In genomic region chr1:234613992-234614584, GRCh38 we compare ENCODE assay signal across 9 cellular contexts. TPM values are rescaled to one million over a fixed set of nuclear protein-coding genes. Genes with fewer than 3 reads are reported as not detected.
DNase-seq lines count a peak whose midpoint lies in the region; ATAC-seq and TF ChIP-seq lines count a peak whose summit lies in the region.
"Had no signal": no experiment of that assay in that cellular context is flagged by ENCODE, and none has a peak within 500 bp of the region (broad histone marks: within the 10 kb centered on the region; RNA-seq: fewer than 3 reads in every experiment).

No MANE protein-coding gene starts in this region.

- peak overlapping the region; percentile 61; the same call in 1 of the 2 replicates for H3K9ac ChIP-seq in PC-3 (ENCODE audit: low read length)
- H3K9ac ChIP-seq: neural progenitor cell had no signal

- no peaks in the 10 kb centered on the region for H3K27me3 ChIP-seq in CD8-positive, alpha-beta memory T cell (ENCODE audit: insufficient read depth, low read length, poor library complexity, severe bottlenecking)
- H3K27me3 ChIP-seq in PC-3 (ENCODE audit: low read length): no peaks in the 10 kb centered on the region
- no peaks in the 10 kb centered on the region for H3K27me3 ChIP-seq in effector memory CD4-positive, alpha-beta T cell (replicated peaks; ENCODE audit: control insufficient read depth, insufficient read depth, low read length, poor library complexity, severe bottlenecking)
- H3K27me3 ChIP-seq: neural progenitor cell had no signal

- no peaks in the 10 kb centered on the region for H3K36me3 ChIP-seq in CD8-positive, alpha-beta memory T cell (ENCODE audit: insufficient read depth, low read length)
- no peaks in the 10 kb centered on the region for H3K36me3 ChIP-seq in PC-3 (ENCODE audit: low read depth, low read length)
- no peaks in the 10 kb centered on the region for H3K36me3 ChIP-seq in effector memory CD4-positive, alpha-beta T cell (ENCODE audit: control insufficient read depth, insufficient read depth, low read length)
- H3K36me3 ChIP-seq: neural progenitor cell had no signal

- peaks cover 34% of the 10 kb centered on the region for H3K4me1 ChIP-seq in CD8-positive, alpha-beta memory T cell (ENCODE audit: insufficient read depth, low read length)
- H3K4me1 ChIP-seq in PC-3 (ENCODE audit: insufficient read depth, low read length): peaks cover 48% of the 10 kb centered on the region
- H3K4me1 ChIP-seq in effector memory CD4-positive, alpha-beta T cell (ENCODE audit: control insufficient read depth, insufficient read depth, low read length, poor library complexity, severe bottlenecking): peaks cover 24% of the 10 kb centered on the region

- no peak overlapping the region for H3K4me3 Mint-ChIP-seq in CD8-positive, alpha-beta memory T cell
- no peak overlapping the region for H3K4me3 Mint-ChIP-seq in osteocyte (ENCODE audit: unreplicated experiment)
- H3K4me3 Mint-ChIP-seq: neural progenitor cell had no signal

- H3K9me2 ChIP-seq in PC-3 (replicated peaks; ENCODE audit: low read length): no peaks in the 10 kb centered on the region

- peak overlapping the region in 6 of 8 donors; percentile 15 to 100 (median 99) for H3K27ac Mint-ChIP-seq in CD8-positive, alpha-beta memory T cell
- H3K27ac Mint-ChIP-seq in osteocyte (ENCODE audit: unreplicated experiment): peak overlapping the region; percentile 99
- H3K27ac Mint-ChIP-seq: neural progenitor cell had no signal

- intact Hi-C loops in PC-3 (cut with micrococcal nuclease): loop anchor here (2.0 to 10.0 kb wide), 3 partner anchors 81 to 363 kb away; no protein-coding TSS in a partner anchor

- H3K36me3 Mint-ChIP-seq in CD8-positive, alpha-beta memory T cell: peaks cover 0 to 6% (median 0%) of the 10 kb centered on the region in 3 donors
- H3K36me3 Mint-ChIP-seq in osteocyte (ENCODE audit: unreplicated experiment): no peaks in the 10 kb centered on the region

- POLR2A ChIA-PET in CD8-positive, alpha-beta memory T cell (lab: Charles Lee): interaction anchor here (5.5 kb wide), 1 partner anchor 13 kb away, joined by 101 read pairs; no protein-coding TSS in a partner anchor
- POLR2A ChIA-PET in PC-3 (lab: Charles Lee; ENCODE audit: unreplicated experiment): no interaction called here

- H3K4me3 ChIP-seq in CD8-positive, alpha-beta memory T cell (ENCODE audit: low read length): no peak overlapping the region
- no peak overlapping the region for H3K4me3 ChIP-seq in PC-3 (ENCODE audit: low read length)
- H3K4me3 ChIP-seq in effector memory CD4-positive, alpha-beta T cell (ENCODE audit: insufficient read depth, low read depth, low read length, poor library complexity, severe bottlenecking): no peak overlapping the region
- H3K4me3 ChIP-seq: neural progenitor cell had no signal

- H3K9me3 ChIP-seq in CD8-positive, alpha-beta memory T cell (ENCODE audit: low read length): no peaks in the 10 kb centered on the region
- H3K9me3 ChIP-seq in PC-3 (ENCODE audit: low read length): no peaks in the 10 kb centered on the region
- H3K9me3 ChIP-seq in effector memory CD4-positive, alpha-beta T cell (ENCODE audit: control insufficient read depth, low read length): no peaks in the 10 kb centered on the region

- H3F3A ChIP-seq in PC-3 (ENCODE audit: low read length, unreplicated experiment): no peaks in the 10 kb centered on the region

- H3K79me2 ChIP-seq in PC-3 (ENCODE audit: low read length): peaks cover 2% of the 10 kb centered on the region

- peaks cover 0 to 2% (median 0%) of the 10 kb centered on the region in 5 donors for H3K9me3 Mint-ChIP-seq in CD8-positive, alpha-beta memory T cell
- H3K9me3 Mint-ChIP-seq in osteocyte (ENCODE audit: unreplicated experiment): no peaks in the 10 kb centered on the region

- H3K4me2 ChIP-seq in PC-3 (ENCODE audit: low read length): peak overlapping the region; percentile 87
- H3K4me2 ChIP-seq: neural progenitor cell had no signal

- H3K27me3 Mint-ChIP-seq in CD8-positive, alpha-beta memory T cell: peaks cover 2 to 7% of the 10 kb centered on the region in 2 donors
- no peaks in the 10 kb centered on the region for H3K27me3 Mint-ChIP-seq in osteocyte (ENCODE audit: unreplicated experiment)

- TF ChIP-seq CTCF in PC-3 (conservative IDR thresholded peaks at IDR 0.05; ENCODE audit: low read depth, low read length) (no peak), osteocyte (IDR thresholded peaks at IDR 0.05) (no peak), omental fat pad (IDR thresholded peaks at IDR 0.05) (no peak)

- no peaks in the 10 kb centered on the region for H4K20me1 ChIP-seq in PC-3 (ENCODE audit: low read length)

- no peak for ATAC-seq in PC-3
- no peak for ATAC-seq in HG03520 (IDR thresholded peaks at IDR 0.05; ENCODE audit: unreplicated experiment)
- no peak for ATAC-seq in GM18517 (IDR thresholded peaks at IDR 0.05; ENCODE audit: unreplicated experiment)
- no peak for ATAC-seq in omental fat pad (ENCODE audit: low FRiP score)

- no peak overlapping the region for H2AFZ ChIP-seq in PC-3 (ENCODE audit: low read length)
- H2AFZ ChIP-seq: neural progenitor cell had no signal

- CTCF ChIA-PET in CD8-positive, alpha-beta memory T cell (lab: Charles Lee): interaction anchor here (4.8 to 8.3 kb wide), 2 partner anchors 15 to 469 kb away, joined by 27 to 68 read pairs; no protein-coding TSS in a partner anchor
- CTCF ChIA-PET in PC-3 (lab: Charles Lee): no interaction called here

- peak overlapping the region; percentile 96 for H3K27ac ChIP-seq in CD8-positive, alpha-beta memory T cell (ENCODE audit: low read depth, low read length)
- peak overlapping the region; percentile 97 for H3K27ac ChIP-seq in PC-3 (ENCODE audit: low read length)
- H3K27ac ChIP-seq in effector memory CD4-positive, alpha-beta T cell (ENCODE audit: insufficient read depth, low read length, poor library complexity, severe bottlenecking): peak overlapping the region; percentile 98
- H3K27ac ChIP-seq: neural progenitor cell had no signal

- no TSS peak for BruUV-seq in PC-3 (replicated peaks; lab: Mats Ljungman, UMichigan)

- peaks cover 27 to 33% (median 32%) of the 10 kb centered on the region in 3 donors for H3K4me1 Mint-ChIP-seq in CD8-positive, alpha-beta memory T cell
- H3K4me1 Mint-ChIP-seq in osteocyte (ENCODE audit: unreplicated experiment): peaks cover 65% of the 10 kb centered on the region

- no peak for DNase-seq in CD8-positive, alpha-beta memory T cell
- DNase-seq in PC-3 (no peak), osteocyte (ENCODE audit: extremely low spot score, unreplicated experiment) (no peak), omental fat pad (ENCODE audit: low spot score) (no peak), NK-92 (lab: John Stamatoyannopoulos, UW; ENCODE audit: unreplicated experiment) (no peak)
- no peak for DNase-seq in effector memory CD4-positive, alpha-beta T cell

RNA-seq across cellular contexts. Expression of gene IRF2BP2, which starts 4.1 kb away (rescaled TPM):
- 10 to 100 TPM; 91.8 to 98.4 TPM for total RNA-seq in CD8-positive, alpha-beta memory T cell
- 42.5 TPM for polyA plus RNA-seq in CD8-positive, alpha-beta memory T cell
- 78.8 and 102 TPM in 2 replicates for total RNA-seq in PC-3 (2014; rRNA removed)
- 154 and 170 TPM in 2 replicates for total RNA-seq in osteocyte
- total RNA-seq in omental fat pad: 10 to 100 TPM; 39.4 to 67.1 (median 40.0) TPM
